ENCODE assay signal across 9 cellular contexts in genomic region chr1:236524142-236524891, GRCh38. TPM values are rescaled to one million over a fixed set of nuclear protein-coding genes. Genes with fewer than 3 reads are reported as not detected.
DNase-seq lines count a peak whose midpoint lies in the region; ATAC-seq, FAIRE-seq and TF ChIP-seq lines count a peak whose summit lies in the region.
"Had no signal": no experiment of that assay in that cellular context is flagged by ENCODE, and none has a peak within 500 bp of the region (broad histone marks: within the 10 kb centered on the region; RNA-seq: fewer than 3 reads in every experiment).

No MANE protein-coding gene starts in this region.

- H3K4me2 ChIP-seq in skeletal muscle satellite cell (ENCODE audit: low read length), result peak overlapping the region; percentile 83

- H3K27ac ChIP-seq in iPS-18a (ENCODE audit: low read length), result no peak overlapping the region

- FAIRE-seq in TTC549 (lab: Jason Lieb, UNC), result peak; percentile 66
- FAIRE-seq: A204.1 had no signal

- peak overlapping the region; percentile 72 for H3K4me3 ChIP-seq in iPS-18a (ENCODE audit: low read length)
- H3K4me3 ChIP-seq in skeletal muscle satellite cell (ENCODE audit: low read length), result peak overlapping the region; percentile 81

- peak overlapping the region; percentile 43 for H3K9ac ChIP-seq in iPS-18a (ENCODE audit: low read length)
- H3K9ac ChIP-seq in skeletal muscle satellite cell (ENCODE audit: low read depth, low read length), result peak overlapping the region; percentile 87

- POLR2A ChIA-PET in MCF 10A (lab: Yijun Ruan, JAX), result interaction anchor here (0.6 to 5.1 kb wide), 22 partner anchors 8 to 420 kb away, joined by 3 to 99 read pairs (median 4); partner anchors contain the start of genes ERO1B, GPR137B, HEATR1 and MTR

- H3K36me3 ChIP-seq in iPS-18a (ENCODE audit: control insufficient read depth, low read depth, low read length), result no peaks in the 10 kb centered on the region
- H3K36me3 ChIP-seq in skeletal muscle satellite cell (ENCODE audit: insufficient read depth, low read length), result peaks cover 17% of the 10 kb centered on the region

- H3K4me3 Mint-ChIP-seq in MCF 10A (ENCODE audit: unreplicated experiment), result peak overlapping the region; percentile 98

- peak; percentile 88 for ATAC-seq in HG02884 (IDR thresholded peaks at IDR 0.05; ENCODE audit: unreplicated experiment)

- H3K4me1 Mint-ChIP-seq in MCF 10A (ENCODE audit: insufficient read depth, unreplicated experiment), result peaks cover 6% of the 10 kb centered on the region

- peaks cover 41% of the 10 kb centered on the region for H3K36me3 Mint-ChIP-seq in MCF 10A (ENCODE audit: insufficient read depth, unreplicated experiment)

- H3K9me3 Mint-ChIP-seq in MCF 10A (ENCODE audit: unreplicated experiment), result no peaks in the 10 kb centered on the region

- TF ChIP-seq CTCF in MCF 10A (IDR thresholded peaks at IDR 0.05; ENCODE audit: unreplicated experiment), result no peak

- BruUV-seq in MCF 10A (replicated peaks; lab: Mats Ljungman, UMichigan), result no TSS peak

- CTCF ChIA-PET in MCF 10A (lab: Yijun Ruan, JAX), result interaction anchor here (0.6 to 3.4 kb wide), 8 partner anchors 9 to 420 kb away, joined by 3 to 16 read pairs (median 4); no protein-coding TSS in a partner anchor

- H3K27me3 ChIP-seq in iPS-18a (ENCODE audit: control insufficient read depth, insufficient read depth, low read length), result peaks cover 24% of the 10 kb centered on the region
- no peaks in the 10 kb centered on the region for H3K27me3 ChIP-seq in skeletal muscle satellite cell (ENCODE audit: control insufficient read depth, insufficient read depth, low read length)

- DNase-seq in NCI-H2196 (lab: John Stamatoyannopoulos, UW; ENCODE audit: unreplicated experiment) (peak; percentile 48), NCI-H2196 treated with DMSO at 0.1 percent for 48 hours (lab: John Stamatoyannopoulos, UW; ENCODE audit: unreplicated experiment) (no peak), NCI-H1436 treated with DMSO at 0.1 percent for 48 hours (lab: John Stamatoyannopoulos, UW) (peak; percentile 92), MCF 10A (ENCODE audit: unreplicated experiment) (peak; percentile 89)

- H3K27me3 Mint-ChIP-seq in MCF 10A (ENCODE audit: insufficient read depth, unreplicated experiment), result no peaks in the 10 kb centered on the region

- peak overlapping the region; percentile 97 for H3K27ac Mint-ChIP-seq in MCF 10A (ENCODE audit: low read depth, unreplicated experiment)

- H3K9me3 ChIP-seq in iPS-18a (ENCODE audit: control insufficient read depth, low read depth, low read length), result no peaks in the 10 kb centered on the region
- no peaks in the 10 kb centered on the region for H3K9me3 ChIP-seq in skeletal muscle satellite cell (replicated peaks; ENCODE audit: low read length)

- intact Hi-C loops in MCF 10A (cut with micrococcal nuclease), result no loop called here

- no peaks in the 10 kb centered on the region for H3K4me1 ChIP-seq in iPS-18a (ENCODE audit: control insufficient read depth, low read depth, low read length)
- H3K4me1 ChIP-seq in skeletal muscle satellite cell (ENCODE audit: control insufficient read depth, insufficient read depth, low read length), result peaks cover 6% of the 10 kb centered on the region

RNA-seq across cellular contexts. Expression of gene LGALS8, which starts 0.5 kb away (rescaled TPM):
- 73.2 and 99.7 TPM in 2 replicates for total RNA-seq in MCF 10A (2022)
- total RNA-seq in skeletal muscle satellite cell (2012; rRNA removed), result 74.3 and 86.5 TPM in 2 replicates
